In genomic region chr6:46993846-46994245, GRCh38 we compare ENCODE assay signal across 13 cellular contexts. TPM values are rescaled to one million over a fixed set of nuclear protein-coding genes. Genes with fewer than 3 reads are reported as not detected.
DNase-seq lines count a peak whose midpoint lies in the region; ATAC-seq, FAIRE-seq and TF ChIP-seq lines count a peak whose summit lies in the region.
"Had no signal": no experiment of that assay in that cellular context is flagged by ENCODE, and none has a peak within 500 bp of the region (broad histone marks: within the 10 kb centered on the region; RNA-seq: fewer than 3 reads in every experiment).

No MANE protein-coding gene starts in this region.

- TF ChIP-seq CTCF in BJ (IDR thresholded peaks at IDR 0.05; ENCODE audit: insufficient read depth, low read depth, low read length) = no peak
- no peak for TF ChIP-seq CTCF in bronchial epithelial cell (IDR thresholded peaks at IDR 0.05; ENCODE audit: insufficient read depth, low read length, severe bottlenecking)
- no peak for TF ChIP-seq CTCF in lung (IDR thresholded peaks at IDR 0.05; ENCODE audit: control extremely low read depth, extremely low read depth)

- no peak overlapping the region for H3K4me3 ChIP-seq in BJ (ENCODE audit: low read depth, low read length)
- H3K4me3 ChIP-seq in bronchial epithelial cell (ENCODE audit: low read depth, low read length) = no peak overlapping the region
- H3K4me3 ChIP-seq in lung = no peak overlapping the region
- H3K4me3 ChIP-seq: ascending aorta had no signal

- CTCF ChIA-PET in BJ (lab: Yijun Ruan, JAX) = interaction anchor here (1.0 to 2.0 kb wide), 5 partner anchors 10 to 146 kb away, joined by 3 to 22 read pairs (median 4); no protein-coding TSS in a partner anchor

- FAIRE-seq in bronchial epithelial cell (lab: Jason Lieb, UNC) = peak; percentile 79
- FAIRE-seq: kidney had no signal

- WGBS in lung, 2 donors = 69 to 86% methylated on average over 3 of the region's 3 CpGs

- peak; percentile 57 for DNase-seq in BJ (ENCODE audit: low read depth)
- peak; percentile 94 for DNase-seq in LHCN-M2 (ENCODE audit: low read depth)
- DNase-seq in bronchial epithelial cell (ENCODE audit: low read depth) = peak; percentile 97
- no peak for DNase-seq in lung (ENCODE audit: low spot score)
- no peak for DNase-seq in NCI-H146 treated with DMSO at 0.1 percent for 48 hours (lab: John Stamatoyannopoulos, UW; ENCODE audit: unreplicated experiment)
- DNase-seq in activated naive CD4-positive, alpha-beta T cell treated with Interleukin-2 at 50 U/mL for 16 hours = no peak
- DNase-seq in posterior vena cava (ENCODE audit: low spot score) = no peak
- DNase-seq: CD4-positive, alpha-beta memory T cell; kidney; WERI-Rb-1 had no signal

- H3K4me1 ChIP-seq in lung (ENCODE audit: control insufficient read depth in 2 of 2, insufficient read depth in 2 of 2, low read length in 2 of 2) = peaks cover 6 to 10% of the 10 kb centered on the region in 2 donors

- H3K27ac ChIP-seq in lung (ENCODE audit: low read depth in 1 of 2, low read length in 1 of 2) = no peak overlapping the region
- H3K27ac ChIP-seq: ascending aorta, WERI-Rb-1 had no signal

- POLR2A ChIA-PET in BJ (lab: Charles Lee) = no interaction called here

- intact Hi-C loops in posterior vena cava (cut with DNase I) = no loop called here

- H3K36me3 ChIP-seq in BJ (ENCODE audit: control insufficient read depth, insufficient read depth, low read length) (no peaks in the 10 kb centered on the region), bronchial epithelial cell (ENCODE audit: control insufficient read depth, insufficient read depth, low read length) (no peaks in the 10 kb centered on the region), lung (ENCODE audit: control insufficient read depth in 2 of 2, insufficient read depth in 2 of 2, low read length in 2 of 2) (no peaks in the 10 kb centered on the region)
- H3K36me3 ChIP-seq: ascending aorta, WERI-Rb-1 had no signal

- 0 out of 2 replicates have a peak, but pooled peaks cover 2% of the 10 kb centered on the region for H3K27me3 ChIP-seq in BJ (ENCODE audit: control insufficient read depth, insufficient read depth, low read length)
- no peaks in the 10 kb centered on the region for H3K27me3 ChIP-seq in bronchial epithelial cell (ENCODE audit: control insufficient read depth, insufficient read depth, low read length)
- H3K27me3 ChIP-seq in lung (ENCODE audit: control insufficient read depth, insufficient read depth) = no peaks in the 10 kb centered on the region
- H3K27me3 ChIP-seq: ascending aorta had no signal

- ATAC-seq in lung (ENCODE audit: insufficient read depth, low FRiP score) = peak; percentile 88
- no peak for ATAC-seq in HG03571 (IDR thresholded peaks at IDR 0.05; ENCODE audit: unreplicated experiment)
- ATAC-seq: stimulated activated memory B cell treated with anti-CD40 and anti-IgM and Interleukin-4, amounts not matched to agents 10 μg/mL and 1 μg/mL and 100 μg/mL, for 72 hours had no signal

- H3K9me3 ChIP-seq in lung (ENCODE audit: control insufficient read depth in 2 of 2, insufficient read depth in 1 of 2, low read length in 1 of 2) = no peaks in the 10 kb centered on the region
- H3K9me3 ChIP-seq: ascending aorta had no signal

RNA-seq across cellular contexts. Expression of gene ADGRF1, which starts 48.3 kb away (rescaled TPM):
- polyA plus RNA-seq in BJ (2011; rRNA removed) (not detected in 2 replicates), lung (10 to 100 TPM; 10.5 to 23.3 TPM)
- not detected in 2 replicates for polyA minus RNA-seq in BJ (2011; rRNA and poly(A)+ RNA removed)
- total RNA-seq in LHCN-M2 (2014; rRNA removed) (not detected in 2 replicates), bronchial epithelial cell (5.5 and 10.1 TPM in 2 replicates), lung (10 to 100 TPM in 1 of 2 donors, 1 to 10 TPM in 1; 4.0 to 14.8 TPM), posterior vena cava (not detected)
- polyA plus RNA-seq in LHCN-M2 (2012) = not detected
- total RNA-seq: ascending aorta; CD4-positive, alpha-beta memory T cell had no signal
- polyA plus RNA-seq: CD4-positive, alpha-beta memory T cell had no signal

Comparison
In these comparisons a context has a peak if more than half of its experiments do, and no peak if none do; other contexts are left out.
1. DNase-seq: peak in BJ (single experiment), LHCN-M2 (single experiment) and bronchial epithelial cell (single experiment); none in lung (single experiment), NCI-H146 treated with DMSO at 0.1 percent for 48 hours (single experiment), activated naive CD4-positive, alpha-beta T cell treated with Interleukin-2 at 50 U/mL for 16 hours (single experiment) and posterior vena cava (single experiment).